Comparison of ENCODE assay signal across 12 cellular contexts in the genomic region with DNA sequence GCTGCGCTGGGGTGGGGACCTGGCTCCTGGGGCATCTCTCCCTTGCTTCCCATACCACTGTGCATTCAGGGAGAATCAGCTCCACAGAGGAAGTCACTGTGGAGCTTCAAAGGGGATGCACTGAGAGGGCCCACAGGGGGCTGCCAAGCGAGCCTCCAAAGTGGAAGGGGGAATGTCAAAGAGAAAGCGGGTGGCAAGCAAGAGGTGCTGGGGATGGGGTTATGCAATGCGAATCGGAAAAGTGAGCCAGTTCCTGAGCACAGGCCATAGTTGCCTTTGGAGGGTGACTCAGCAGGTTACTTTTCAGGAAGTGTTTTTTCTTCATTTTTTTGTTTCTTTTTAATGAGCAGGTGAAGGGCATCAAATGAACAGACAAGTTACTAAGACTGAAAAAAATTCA. TPM values are rescaled to one million over a fixed set of nuclear protein-coding genes. Genes with fewer than 3 reads are reported as not detected.
DNase-seq lines count a peak whose midpoint lies in the region; ATAC-seq and TF ChIP-seq lines count a peak whose summit lies in the region.
"Had no signal": no experiment of that assay in that cellular context is flagged by ENCODE, and none has a peak within 500 bp of the region (broad histone marks: within the 10 kb centered on the region; RNA-seq: fewer than 3 reads in every experiment).

No MANE protein-coding gene starts in this region.

- H3K4me3 ChIP-seq in iPS-20b (ENCODE audit: low read length) (no peak overlapping the region), suprapubic skin (no peak overlapping the region)
- H3K4me3 ChIP-seq: coronary artery, vagina had no signal

- H3K36me3 ChIP-seq in iPS-20b (ENCODE audit: insufficient read depth, low read depth, low read length) (no peaks in the 10 kb centered on the region), suprapubic skin (no peaks in the 10 kb centered on the region)
- H3K36me3 ChIP-seq: vagina had no signal

- H3K4me1 Mint-ChIP-seq in T-helper 17 cell, result peaks cover 6% of the 10 kb centered on the region

- H3K36me3 Mint-ChIP-seq in T-helper 17 cell (ENCODE audit: low read depth), result no peaks in the 10 kb centered on the region

- TF ChIP-seq CTCF in suprapubic skin (IDR thresholded peaks at IDR 0.05), result no peak

- no peaks in the 10 kb centered on the region; the same call in 1 of the 2 replicates for H3K4me1 ChIP-seq in iPS-20b (ENCODE audit: insufficient read depth, low read length)
- H3K4me1 ChIP-seq in suprapubic skin, result peaks cover 10% of the 10 kb centered on the region

- peak overlapping the region; percentile 16 for H3K27ac Mint-ChIP-seq in T-helper 17 cell

- TF ChIP-seq POLR2A in suprapubic skin (IDR thresholded peaks at IDR 0.05), result no peak

- H3K9ac ChIP-seq in iPS-20b (ENCODE audit: low read depth, low read length), result 0 out of 2 replicates have a peak overlapping the region, but pooled peaks have one; percentile 37

- H3K4me3 Mint-ChIP-seq in T-helper 17 cell, result no peak overlapping the region

- no peaks in the 10 kb centered on the region for H3K9me3 ChIP-seq in T-helper 17 cell (ENCODE audit: control insufficient read depth, low read length, poor library complexity, severe bottlenecking)
- no peaks in the 10 kb centered on the region for H3K9me3 ChIP-seq in iPS-20b (ENCODE audit: insufficient read depth, low read depth, low read length)
- no peaks in the 10 kb centered on the region for H3K9me3 ChIP-seq in suprapubic skin
- H3K9me3 ChIP-seq: vagina had no signal

- no peak for TF ChIP-seq EP300 in suprapubic skin (IDR thresholded peaks at IDR 0.05)

- peaks cover 5% of the 10 kb centered on the region for H3K27me3 Mint-ChIP-seq in T-helper 17 cell

- no peak for ATAC-seq in T-helper 17 cell
- no peak for ATAC-seq in HG02571 (IDR thresholded peaks at IDR 0.05; ENCODE audit: unreplicated experiment)

- no peak overlapping the region for H3K27ac ChIP-seq in iPS-20b (ENCODE audit: low read length)
- no peak overlapping the region for H3K27ac ChIP-seq in suprapubic skin
- H3K27ac ChIP-seq: coronary artery, vagina had no signal

- WGBS in suprapubic skin, result 61% methylated on average over 5 of the region's 5 CpGs

- DNase-seq in AML-193 (lab: John Stamatoyannopoulos, UW) (peak; percentile 83 to 84), HCEC 1CT (peak; percentile 67), T-helper 17 cell (no peak), suprapubic skin (ENCODE audit: low spot score in 2 of 2) (no peak), NCI-H2107 treated with DMSO at 0.1 percent for 48 hours (lab: John Stamatoyannopoulos, UW; ENCODE audit: unreplicated experiment) (no peak), anterior cingulate cortex (lab: John Stamatoyannopoulos, UW) (no peak)
- DNase-seq: activated CD4-positive, alpha-beta T cell treated with anti-CD3 and anti-CD28 coated beads, Interleukin-2, amount 50 U/mL, for 4 hours; DMS79 treated with DMSO at 0.1 percent for 48 hours had no signal

- H3K27me3 ChIP-seq in iPS-20b (ENCODE audit: insufficient read depth, low read length), result no peaks in the 10 kb centered on the region
- H3K27me3 ChIP-seq in suprapubic skin, result no peaks in the 10 kb centered on the region
- H3K27me3 ChIP-seq: vagina had no signal

RNA-seq across cellular contexts. Expression of a gene that starts 17.6 kb away (rescaled TPM):
- 100 to 1,000 TPM; 111 to 139 TPM for total RNA-seq in T-helper 17 cell
- total RNA-seq in suprapubic skin, result 10 to 100 TPM; 18.5 to 27.3 (median 23.8) TPM

Comparison
In these comparisons a context has a peak if more than half of its experiments do, and no peak if none do; other contexts are left out.
1. DNase-seq: peak in AML-193 (2 of 2) and HCEC 1CT (single experiment); none in T-helper 17 cell (0 of 3), suprapubic skin (0 of 2), NCI-H2107 treated with DMSO at 0.1 percent for 48 hours (single experiment) and anterior cingulate cortex (0 of 58).